ENCODE assay signal across 11 cellular contexts in genomic region chr15:63372753-63373152, GRCh38. TPM values are rescaled to one million over a fixed set of nuclear protein-coding genes. Genes with fewer than 3 reads are reported as not detected.
DNase-seq lines count a peak whose midpoint lies in the region; TF ChIP-seq lines count a peak whose summit lies in the region.
"Had no signal": no experiment of that assay in that cellular context is flagged by ENCODE, and none has a peak within 500 bp of the region (broad histone marks: within the 10 kb centered on the region; RNA-seq: fewer than 3 reads in every experiment).

No MANE protein-coding gene starts in this region.

- no peak for TF ChIP-seq EP300 in suprapubic skin (IDR thresholded peaks at IDR 0.05)

- peak overlapping the region; percentile 89 for H3K9ac ChIP-seq in GM23248
- no peak overlapping the region for H3K9ac ChIP-seq in trophoblast cell (ENCODE audit: low read length)

- in situ Hi-C loops in GM23248 (cut with MboI): no loop called here

- no peak overlapping the region for H2BK5ac ChIP-seq in trophoblast cell (ENCODE audit: low read depth, low read length, poor library complexity)

- DNase-seq in GM23248 (peak; percentile 88), fibroblast of the aortic adventitia (ENCODE audit: low read depth) (peak; percentile 69), suprapubic skin (ENCODE audit: low spot score in 2 of 2) (no peak), trophoblast cell (no peak), SIG-M5 treated with dmso at 0.1 percent for 504 hours (lab: John Stamatoyannopoulos, UW; ENCODE audit: unreplicated experiment) (no peak), AG08396 (ENCODE audit: low spot score) (no peak), COLO829 (ENCODE audit: low spot score) (no peak)
- DNase-seq: activated CD4-positive, alpha-beta T cell treated with anti-CD3 and anti-CD28 coated beads, Interleukin-2, amount 10 ng/mL, durations not matched to agents 24 days and 14 days; H9 had no signal

- no peak overlapping the region for H2BK12ac ChIP-seq in trophoblast cell (ENCODE audit: low read length)

- H2AFZ ChIP-seq in GM23248 (peak overlapping the region; percentile 69), trophoblast cell (ENCODE audit: insufficient read depth, low read length, poor library complexity) (no peak overlapping the region)

- peak overlapping the region; percentile 99 for H3K27ac ChIP-seq in GM23248
- peak overlapping the region; percentile 56 for H3K27ac ChIP-seq in angular gyrus (ENCODE audit: low read depth, low read length)
- H3K27ac ChIP-seq in suprapubic skin: peak overlapping the region; percentile 97
- H3K27ac ChIP-seq in trophoblast cell (ENCODE audit: low read depth, low read length): no peak overlapping the region

- H4K8ac ChIP-seq in trophoblast cell (ENCODE audit: low read depth, low read length): no peak overlapping the region

- peaks cover 79% of the 10 kb centered on the region for H3F3A ChIP-seq in GM23248 (ENCODE audit: insufficient read depth)

- no peak for TF ChIP-seq POLR2A in suprapubic skin (IDR thresholded peaks at IDR 0.05)

- H3K4ac ChIP-seq in trophoblast cell (ENCODE audit: low read depth, low read length): no peak overlapping the region

- H4K91ac ChIP-seq in trophoblast cell (ENCODE audit: low read depth, low read length): no peak overlapping the region

- no peak overlapping the region for H3K23ac ChIP-seq in trophoblast cell (ENCODE audit: low read length)

- no peak overlapping the region for H2BK120ac ChIP-seq in trophoblast cell (ENCODE audit: insufficient read depth, low read length, poor library complexity)

- peak overlapping the region; percentile 62 for H3K4me3 ChIP-seq in GM23248
- H3K4me3 ChIP-seq in fibroblast of the aortic adventitia (ENCODE audit: low read depth, low read length): no peak overlapping the region
- H3K4me3 ChIP-seq in suprapubic skin: no peak overlapping the region
- H3K4me3 ChIP-seq in trophoblast cell (ENCODE audit: low read depth, low read length): no peak overlapping the region

- H3K4me1 ChIP-seq in GM23248 (ENCODE audit: insufficient read depth): peaks cover 59% of the 10 kb centered on the region
- peaks cover 74% of the 10 kb centered on the region for H3K4me1 ChIP-seq in suprapubic skin
- H3K4me1 ChIP-seq in trophoblast cell (ENCODE audit: control insufficient read depth in 1 of 2, insufficient read depth in 2 of 2, low read length in 2 of 2): peaks cover 0 to 11% of the 10 kb centered on the region in 2 experiments

- 24 to 31% methylated on average over 5 of the region's 5 CpGs for WGBS in GM23248 (ENCODE audit: low coverage in 1 of 2, low lambda C conversion rate in 2 of 2, missing lambda C conversion rate in 2 of 2), 2 experiments
- 78% methylated on average over 5 of the region's 5 CpGs for WGBS in suprapubic skin
- WGBS in trophoblast cell (ENCODE audit: extremely low coverage, insufficient coverage, insufficient read length): no CpG with 5 or more reads among the region's 5 CpGs

- H3K79me2 ChIP-seq in GM23248 (ENCODE audit: insufficient read depth): peaks cover 11% of the 10 kb centered on the region
- no peaks in the 10 kb centered on the region for H3K79me2 ChIP-seq in trophoblast cell (ENCODE audit: control insufficient read depth, insufficient read depth, low read length, poor library complexity)

- H3K4me2 ChIP-seq in GM23248 (ENCODE audit: unreplicated experiment) (peak overlapping the region; percentile 55), trophoblast cell (ENCODE audit: low read length) (no peak overlapping the region)

- H3K36me3 ChIP-seq in GM23248 (ENCODE audit: low read depth) (no peaks in the 10 kb centered on the region), suprapubic skin (no peaks in the 10 kb centered on the region), trophoblast cell (ENCODE audit: control insufficient read depth in 1 of 2, insufficient read depth in 2 of 2, low read length in 2 of 2) (no peaks in the 10 kb centered on the region)

- no peak overlapping the region for H2AK5ac ChIP-seq in trophoblast cell (ENCODE audit: low read length)

- no peaks in the 10 kb centered on the region for H3K9me3 ChIP-seq in GM23248 (ENCODE audit: low read depth)
- H3K9me3 ChIP-seq in suprapubic skin: no peaks in the 10 kb centered on the region
- H3K9me3 ChIP-seq in trophoblast cell (ENCODE audit: insufficient read depth, low read depth, low read length): no peaks in the 10 kb centered on the region

- TF ChIP-seq CTCF in fibroblast of the aortic adventitia (IDR thresholded peaks at IDR 0.05; ENCODE audit: insufficient read depth, low read length): no peak
- no peak for TF ChIP-seq CTCF in suprapubic skin (IDR thresholded peaks at IDR 0.05)

- no peak overlapping the region for H3K14ac ChIP-seq in trophoblast cell (ENCODE audit: low read length)

- no peaks in the 10 kb centered on the region for H3K9me2 ChIP-seq in GM23248 (ENCODE audit: insufficient read depth)

- H3K27me3 ChIP-seq in GM23248 (replicated peaks; ENCODE audit: insufficient read depth): no peaks in the 10 kb centered on the region
- H3K27me3 ChIP-seq in suprapubic skin: no peaks in the 10 kb centered on the region
- H3K27me3 ChIP-seq in trophoblast cell (ENCODE audit: insufficient read depth, low read length): no peaks in the 10 kb centered on the region

- no peaks in the 10 kb centered on the region for H3K79me1 ChIP-seq in trophoblast cell (ENCODE audit: low read length)

- H4K12ac ChIP-seq in trophoblast cell (ENCODE audit: low read depth, low read length): no peak overlapping the region

- no peak overlapping the region for H3K18ac ChIP-seq in trophoblast cell (ENCODE audit: low read length)

- H4K20me1 ChIP-seq in GM23248 (ENCODE audit: insufficient read depth): no peaks in the 10 kb centered on the region

RNA-seq across cellular contexts. Expression of gene CA12, which starts 8.9 kb away (rescaled TPM):
- total RNA-seq in GM23248 (2014; rRNA removed; shearing (Covaris generic)): 41.1 and 41.8 TPM in 2 replicates
- 40.9 and 42.1 TPM in 2 replicates for polyA plus RNA-seq in GM23248 (2016; fragmentation: Nextera tagmentation; extraction: Ambion mirVana)
- total RNA-seq in fibroblast of the aortic adventitia (ENCODE audit: low replicate concordance) (21.5 and 174 TPM in 2 replicates), suprapubic skin (100 to 1,000 TPM; 292 to 338 (median 317) TPM)
- polyA plus RNA-seq in trophoblast cell (2013): 3.5 and 3.7 TPM in 2 replicates
- total RNA-seq: T-helper 2 cell treated with Interferon-gamma antibody and Interleukin-4, amounts not matched to agents 100 ng/mL and 5 ng/mL, for 36 hours had no signal

Comparison
In these comparisons a context has a peak if more than half of its experiments do, and no peak if none do; other contexts are left out.
1. DNase-seq: peak in GM23248 (single experiment) and fibroblast of the aortic adventitia (single experiment); none in suprapubic skin (0 of 2), trophoblast cell (0 of 2), SIG-M5 treated with dmso at 0.1 percent for 504 hours (single experiment), AG08396 (single experiment) and COLO829 (single experiment).